14 cellular contexts compared by ENCODE assay signal in the genomic region with DNA sequence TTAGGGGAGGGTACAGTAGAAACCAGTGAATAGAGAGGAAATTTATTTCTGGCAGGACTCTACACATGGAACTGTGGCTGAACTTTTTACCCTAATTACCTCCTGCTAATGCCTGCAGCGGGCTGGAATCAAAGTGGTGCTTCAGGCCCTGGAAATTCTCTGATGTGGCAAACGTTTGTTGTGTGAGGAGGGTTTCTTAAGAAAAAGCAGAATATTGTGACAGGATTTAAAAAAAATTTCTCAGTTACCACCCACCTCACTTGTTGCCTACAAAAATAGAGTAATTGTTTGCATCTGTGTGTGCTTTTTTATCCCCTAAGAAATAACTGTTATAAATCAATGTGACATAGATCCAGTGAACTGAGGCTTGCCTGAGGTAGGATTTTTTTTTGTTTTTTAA.
DNase-seq lines count a peak whose midpoint lies in the region; ATAC-seq and TF ChIP-seq lines count a peak whose summit lies in the region.
"Had no signal": no experiment of that assay in that cellular context is flagged by ENCODE, and none has a peak within 500 bp of the region (broad histone marks: within the 10 kb centered on the region; RNA-seq: fewer than 3 reads in every experiment).

No MANE protein-coding gene starts in this region.

- no peaks in the 10 kb centered on the region for H4K20me1 ChIP-seq in DND-41 (ENCODE audit: insufficient read depth, low read length)
- H4K20me1 ChIP-seq: BLaER1 treated with 17β-estradiol and CSF1 and Interleukin-3, amounts not matched to agents 10 nM and 100 nM had no signal

- peaks cover 19% of the 10 kb centered on the region for H3K4me1 Mint-ChIP-seq in neural crest cell
- H3K4me1 Mint-ChIP-seq in stimulated activated naive CD8-positive, alpha-beta T cell treated with anti-CD3 and anti-CD28 coated beads, Interleukin-15, amount 100 ng/mL, for 72 hours: peaks cover 5% of the 10 kb centered on the region
- H3K4me1 Mint-ChIP-seq: memory B cell had no signal

- DNase-seq in DND-41 (peak; percentile 67), NCI-H2081 (lab: John Stamatoyannopoulos, UW) (peak; percentile 15 to 74), adipocyte (ENCODE audit: low read depth) (peak; percentile 50), neural crest cell (ENCODE audit: low read depth, low spot score) (peak; percentile 8), NCI-H510A treated with DMSO at 0.1 percent for 48 hours (lab: John Stamatoyannopoulos, UW) (no peak)
- no peak for DNase-seq in stimulated activated naive CD8-positive, alpha-beta T cell treated with anti-CD3 and anti-CD28 coated beads, Interleukin-15, amount 100 ng/mL, for 72 hours
- DNase-seq in activated naive CD4-positive, alpha-beta T cell treated with anti-CD3 and anti-CD28 coated beads, Interleukin-2, amount 50 U/mL, for 72 hours (ENCODE audit: low spot score in 2 of 2): no peak
- DNase-seq: activated CD4-positive, alpha-beta memory T cell treated with anti-CD3 and anti-CD28 coated beads for 36 hours; GM23248; right cardiac atrium; stimulated activated CD4-positive, alpha-beta T cell treated with anti-CD3 and anti-CD28 coated beads, Interleukin-1b, Interleukin-23, amount 100 ng/mL, for 48 hours had no signal

- H3K4me3 ChIP-seq in DND-41 (ENCODE audit: low read depth in 1 of 2, low read length in 2 of 2) (no peak overlapping the region), adipocyte (ENCODE audit: low read length) (peak overlapping the region; percentile 44)
- H3K4me3 ChIP-seq: BLaER1 treated with 17β-estradiol and CSF1 and Interleukin-3, amounts not matched to agents 10 nM and 100 nM; GM23248 had no signal

- H3K4me1 ChIP-seq in DND-41 (ENCODE audit: insufficient read depth, low read length) (peaks cover 15% of the 10 kb centered on the region), adipocyte (ENCODE audit: control insufficient read depth, insufficient read depth, low read length) (peaks cover 12% of the 10 kb centered on the region)
- H3K4me1 ChIP-seq: BLaER1 treated with 17β-estradiol and CSF1 and Interleukin-3, amounts not matched to agents 10 nM and 100 nM had no signal

- H2AFZ ChIP-seq in DND-41 (ENCODE audit: low read depth, low read length): no peak overlapping the region
- H2AFZ ChIP-seq: GM23248 had no signal

- H3K36me3 Mint-ChIP-seq in neural crest cell (ENCODE audit: low read depth): peaks cover 3% of the 10 kb centered on the region
- no peaks in the 10 kb centered on the region for H3K36me3 Mint-ChIP-seq in activated naive CD4-positive, alpha-beta T cell treated with anti-CD3 and anti-CD28 coated beads, Interleukin-2, amount 50 U/mL, for 72 hours
- H3K36me3 Mint-ChIP-seq: activated CD4-positive, alpha-beta memory T cell treated with anti-CD3 and anti-CD28 coated beads for 36 hours; memory B cell had no signal

- H3K27me3 Mint-ChIP-seq in neural crest cell (ENCODE audit: low read depth): no peaks in the 10 kb centered on the region
- no peaks in the 10 kb centered on the region for H3K27me3 Mint-ChIP-seq in stimulated activated naive CD8-positive, alpha-beta T cell treated with anti-CD3 and anti-CD28 coated beads, Interleukin-15, amount 100 ng/mL, for 72 hours
- H3K27me3 Mint-ChIP-seq: activated CD4-positive, alpha-beta memory T cell treated with anti-CD3 and anti-CD28 coated beads for 36 hours; memory B cell had no signal

- no peaks in the 10 kb centered on the region for H3K9me3 ChIP-seq in DND-41 (ENCODE audit: insufficient read depth, low read length, severe bottlenecking)
- no peaks in the 10 kb centered on the region for H3K9me3 ChIP-seq in adipocyte (ENCODE audit: control insufficient read depth, low read length)
- H3K9me3 ChIP-seq: BLaER1 treated with 17β-estradiol and CSF1 and Interleukin-3, amounts not matched to agents 10 nM and 100 nM had no signal

- no peaks in the 10 kb centered on the region for H3K79me2 ChIP-seq in DND-41 (ENCODE audit: insufficient read depth, low read length)

- TF ChIP-seq CTCF in DND-41 (IDR thresholded peaks at IDR 0.05; ENCODE audit: borderline replicate concordance, extremely low read depth, low read length, poor library complexity, severe bottlenecking) (no peak), neural crest cell (conservative IDR thresholded peaks at IDR 0.05) (no peak)

- no peak overlapping the region for H3K27ac Mint-ChIP-seq in neural crest cell (ENCODE audit: unreplicated experiment)
- no peak overlapping the region for H3K27ac Mint-ChIP-seq in stimulated activated naive CD8-positive, alpha-beta T cell treated with anti-CD3 and anti-CD28 coated beads, Interleukin-15, amount 100 ng/mL, for 72 hours
- no peak overlapping the region for H3K27ac Mint-ChIP-seq in activated naive CD4-positive, alpha-beta T cell treated with anti-CD3 and anti-CD28 coated beads, Interleukin-2, amount 50 U/mL, for 72 hours
- H3K27ac Mint-ChIP-seq: activated CD4-positive, alpha-beta memory T cell treated with anti-CD3 and anti-CD28 coated beads for 36 hours; memory B cell had no signal

- H3K4me2 ChIP-seq in DND-41 (ENCODE audit: insufficient read depth, low read length): no peak overlapping the region
- H3K4me2 ChIP-seq: BLaER1 treated with 17β-estradiol and CSF1 and Interleukin-3, amounts not matched to agents 10 nM and 100 nM had no signal

- H3K27me3 ChIP-seq in DND-41 (ENCODE audit: insufficient read depth, low read length, poor library complexity): no peaks in the 10 kb centered on the region
- no peaks in the 10 kb centered on the region for H3K27me3 ChIP-seq in adipocyte (replicated peaks; ENCODE audit: control insufficient read depth, insufficient read depth, low read length)
- H3K27me3 ChIP-seq: BLaER1 treated with 17β-estradiol and CSF1 and Interleukin-3, amounts not matched to agents 10 nM and 100 nM had no signal

- H3K36me3 ChIP-seq in DND-41 (ENCODE audit: insufficient read depth, low read length) (no peaks in the 10 kb centered on the region), adipocyte (ENCODE audit: control insufficient read depth, insufficient read depth, low read length, severe bottlenecking) (no peaks in the 10 kb centered on the region)
- H3K36me3 ChIP-seq: BLaER1 treated with 17β-estradiol and CSF1 and Interleukin-3, amounts not matched to agents 10 nM and 100 nM had no signal

- peak overlapping the region; percentile 39 for H3K4me3 Mint-ChIP-seq in neural crest cell
- H3K4me3 Mint-ChIP-seq in stimulated activated naive CD8-positive, alpha-beta T cell treated with anti-CD3 and anti-CD28 coated beads, Interleukin-15, amount 100 ng/mL, for 72 hours: no peak overlapping the region
- H3K4me3 Mint-ChIP-seq: activated CD4-positive, alpha-beta memory T cell treated with anti-CD3 and anti-CD28 coated beads for 36 hours; memory B cell had no signal

- H3K9me3 Mint-ChIP-seq in neural crest cell: no peaks in the 10 kb centered on the region
- H3K9me3 Mint-ChIP-seq in stimulated activated naive CD8-positive, alpha-beta T cell treated with anti-CD3 and anti-CD28 coated beads, Interleukin-15, amount 100 ng/mL, for 72 hours: no peaks in the 10 kb centered on the region
- no peaks in the 10 kb centered on the region for H3K9me3 Mint-ChIP-seq in activated naive CD4-positive, alpha-beta T cell treated with anti-CD3 and anti-CD28 coated beads, Interleukin-2, amount 50 U/mL, for 72 hours
- H3K9me3 Mint-ChIP-seq: activated CD4-positive, alpha-beta memory T cell treated with anti-CD3 and anti-CD28 coated beads for 36 hours; memory B cell had no signal

- H3K9ac ChIP-seq in DND-41 (ENCODE audit: low read depth, low read length) (no peak overlapping the region), adipocyte (ENCODE audit: low read length) (no peak overlapping the region)
- H3K9ac ChIP-seq: BLaER1 treated with 17β-estradiol and CSF1 and Interleukin-3, amounts not matched to agents 10 nM and 100 nM; GM23248 had no signal

- H3K27ac ChIP-seq in DND-41 (ENCODE audit: low read length): no peak overlapping the region
- H3K27ac ChIP-seq: BLaER1 treated with 17β-estradiol and CSF1 and Interleukin-3, amounts not matched to agents 10 nM and 100 nM; GM23248; VCaP had no signal

- ATAC-seq in DND-41 (ENCODE audit: insufficient read depth, low read depth): peak; percentile 97
- no peak for ATAC-seq in stimulated activated naive CD8-positive, alpha-beta T cell treated with anti-CD3 and anti-CD28 coated beads, Interleukin-15, amount 100 ng/mL, for 72 hours
- ATAC-seq in activated naive CD4-positive, alpha-beta T cell treated with anti-CD3 and anti-CD28 coated beads, Interleukin-2, amount 50 U/mL, for 72 hours: no peak
- ATAC-seq: right cardiac atrium had no signal

Comparison
In these comparisons a context has a peak if more than half of its experiments do, and no peak if none do; other contexts are left out.
1. DNase-seq: peak in DND-41 (single experiment), NCI-H2081 (2 of 2), adipocyte (single experiment) and neural crest cell (single experiment); none in stimulated activated naive CD8-positive, alpha-beta T cell treated with anti-CD3 and anti-CD28 coated beads, Interleukin-15, amount 100 ng/mL, for 72 hours (0 of 2), NCI-H510A treated with DMSO at 0.1 percent for 48 hours (single experiment) and activated naive CD4-positive, alpha-beta T cell treated with anti-CD3 and anti-CD28 coated beads, Interleukin-2, amount 50 U/mL, for 72 hours (0 of 2).